ENCODE assay signal across 9 cellular contexts in the genomic region with DNA sequence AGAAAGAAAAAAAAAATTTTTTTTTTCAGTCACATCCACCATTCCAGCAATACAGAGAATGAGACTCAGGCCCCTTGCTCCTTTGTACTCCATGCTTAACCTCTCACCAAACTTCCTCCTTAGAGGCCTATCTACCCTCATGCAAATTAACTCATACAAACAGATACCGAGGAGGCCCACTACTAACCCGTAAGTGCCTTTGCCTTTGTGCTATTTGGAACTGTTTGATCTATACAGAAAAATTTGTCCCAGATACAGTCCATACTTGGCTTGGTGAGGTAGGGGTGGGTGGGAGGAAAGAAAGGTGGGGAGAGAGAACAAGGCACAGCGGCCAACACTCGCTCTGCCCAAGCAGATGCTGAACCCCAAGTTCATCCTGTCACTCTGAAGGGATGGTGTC.
DNase-seq lines count a peak whose midpoint lies in the region; ATAC-seq and TF ChIP-seq lines count a peak whose summit lies in the region.
"Had no signal": no experiment of that assay in that cellular context is flagged by ENCODE, and none has a peak within 500 bp of the region (broad histone marks: within the 10 kb centered on the region; RNA-seq: fewer than 3 reads in every experiment).

No MANE protein-coding gene starts in this region.

- ATAC-seq in GM18870 (IDR thresholded peaks at IDR 0.05; ENCODE audit: unreplicated experiment) (peak; percentile 31), HG02759 (IDR thresholded peaks at IDR 0.05; ENCODE audit: unreplicated experiment) (peak; percentile 21), RWPE2 (ENCODE audit: low read depth) (no peak)

- TF ChIP-seq CTCF in RWPE2 (IDR thresholded peaks at IDR 0.05; ENCODE audit: poor library complexity, severe bottlenecking) (no peak), sigmoid colon (IDR thresholded peaks at IDR 0.05) (no peak), endothelial cell (IDR thresholded peaks at IDR 0.05; ENCODE audit: unreplicated experiment) (no peak)

- H3K36me3 Mint-ChIP-seq in endothelial cell (ENCODE audit: low read depth, unreplicated experiment): peaks cover 3% of the 10 kb centered on the region
- H3K36me3 Mint-ChIP-seq: activated naive CD4-positive, alpha-beta T cell treated with anti-CD3 and anti-CD28 coated beads, Interleukin-2, amount 50 U/mL, for 24 hours had no signal

- intact Hi-C loops in sigmoid colon (cut with DNase I): no loop called here

- no peak overlapping the region for H3K4me3 ChIP-seq in RWPE2 (ENCODE audit: severe bottlenecking)
- H3K4me3 ChIP-seq in sigmoid colon: no peak overlapping the region

- DNase-seq in RWPE2 (ENCODE audit: low spot score) (no peak), sigmoid colon (no peak), UCSD-AML1 (lab: John Stamatoyannopoulos, UW; ENCODE audit: unreplicated experiment) (no peak), endothelial cell (ENCODE audit: low spot score) (no peak)
- DNase-seq in central memory CD4-positive, alpha-beta T cell: no peak
- DNase-seq: nucleus accumbens had no signal

- H3K27ac Mint-ChIP-seq in endothelial cell (ENCODE audit: unreplicated experiment): no peak overlapping the region

- H3K27ac ChIP-seq in RWPE2 (ENCODE audit: poor library complexity, severe bottlenecking): peak overlapping the region; percentile 97
- peak overlapping the region in 3 of 4 donors; percentile 69 to 83 (median 78) for H3K27ac ChIP-seq in sigmoid colon

- no peak overlapping the region for H3K4me3 Mint-ChIP-seq in endothelial cell (ENCODE audit: unreplicated experiment)
- H3K4me3 Mint-ChIP-seq: activated naive CD4-positive, alpha-beta T cell treated with anti-CD3 and anti-CD28 coated beads, Interleukin-2, amount 50 U/mL, for 24 hours had no signal

- peaks cover 37% of the 10 kb centered on the region for H3K4me1 Mint-ChIP-seq in endothelial cell (ENCODE audit: unreplicated experiment)

- WGBS in sigmoid colon, 2 donors: 64 to 71% methylated on average over 4 of the region's 4 CpGs

- no peaks in the 10 kb centered on the region for H3K9me3 Mint-ChIP-seq in endothelial cell (ENCODE audit: unreplicated experiment)
- H3K9me3 Mint-ChIP-seq: activated naive CD4-positive, alpha-beta T cell treated with anti-CD3 and anti-CD28 coated beads, Interleukin-2, amount 50 U/mL, for 24 hours had no signal

- no peak for TF ChIP-seq POLR2A in sigmoid colon (IDR thresholded peaks at IDR 0.05)

- H3K36me3 ChIP-seq in RWPE2 (ENCODE audit: low read depth) (no peaks in the 10 kb centered on the region), sigmoid colon (no peaks in the 10 kb centered on the region)

- peaks cover 13% of the 10 kb centered on the region for H3K27me3 Mint-ChIP-seq in endothelial cell (ENCODE audit: unreplicated experiment)
- H3K27me3 Mint-ChIP-seq: activated naive CD4-positive, alpha-beta T cell treated with anti-CD3 and anti-CD28 coated beads, Interleukin-2, amount 50 U/mL, for 24 hours had no signal

- TF ChIP-seq EP300 in sigmoid colon (IDR thresholded peaks at IDR 0.05): no peak

- no peaks in the 10 kb centered on the region for H3K9me3 ChIP-seq in RWPE2 (ENCODE audit: severe bottlenecking)
- H3K9me3 ChIP-seq in sigmoid colon: no peaks in the 10 kb centered on the region

- H3K27me3 ChIP-seq in RWPE2 (ENCODE audit: insufficient read depth, poor library complexity, severe bottlenecking) (no peaks in the 10 kb centered on the region), sigmoid colon (no peaks in the 10 kb centered on the region)

- H3K4me1 ChIP-seq in RWPE2 (ENCODE audit: insufficient read depth, poor library complexity, severe bottlenecking) (peaks cover 71% of the 10 kb centered on the region), sigmoid colon (peaks cover 0 to 32% (median 25%) of the 10 kb centered on the region in 4 donors)
